ENCODE assay signal across 27 cellular contexts in the genomic region with DNA sequence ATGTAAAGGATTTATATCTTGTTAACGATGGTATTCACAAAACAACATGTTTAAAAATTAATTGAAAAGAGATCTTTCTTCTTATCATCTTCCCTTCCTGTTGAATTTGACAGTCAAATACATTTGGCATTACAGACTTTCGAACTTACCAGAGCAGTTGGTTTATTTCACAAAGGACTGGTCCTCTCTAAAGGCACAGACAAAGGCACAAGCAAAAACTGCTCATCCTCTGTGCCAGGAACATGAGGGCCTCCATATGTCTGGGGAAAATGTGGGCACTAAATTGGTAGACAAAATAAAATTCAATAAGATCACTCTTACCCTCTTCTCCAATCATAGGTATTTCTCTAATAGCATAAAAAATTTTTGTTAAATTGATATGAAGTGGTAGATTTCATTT.
"Had no signal": no experiment of that assay in that cellular context is flagged by ENCODE, and none has a peak within 500 bp of the region (broad histone marks: within the 10 kb centered on the region; RNA-seq: fewer than 3 reads in every experiment).

No MANE protein-coding gene starts in this region.

- DNase-seq: activated effector memory CD4-positive, alpha-beta T cell treated with anti-CD3 and anti-CD28 coated beads, Interleukin-2, amount 50 U/mL, for 16 hours; activated effector memory CD4-positive, alpha-beta T cell treated with Interleukin-2 at 50 U/mL for 16 hours; activated gamma-delta T cell; activated gamma-delta T cell treated with Interleukin-2 at 50 U/mL for 16 hours; activated naive CD4-positive, alpha-beta T cell; activated naive CD4-positive, alpha-beta T cell treated with anti-CD3 and anti-CD28 coated beads for 36 hours; activated naive CD4-positive, alpha-beta T cell treated with anti-CD3 and anti-CD28 coated beads, Interleukin-2, amount 10 ng/mL, durations not matched to agents 7 days and 5 days; activated naive CD4-positive, alpha-beta T cell treated with anti-CD3 and anti-CD28 coated beads, Interleukin-2, amount 50 U/mL, for 16 hours; activated naive CD4-positive, alpha-beta T cell treated with Interleukin-2 at 50 U/mL for 16 hours; activated naive CD8-positive, alpha-beta T cell treated with anti-CD3 and anti-CD28 coated beads for 36 hours; activated naive CD8-positive, alpha-beta T cell treated with anti-CD3 and anti-CD28 coated beads, Interleukin-2, amount 10 ng/mL, durations not matched to agents 7 days and 5 days; activated naive CD8-positive, alpha-beta T cell treated with anti-CD3 and anti-CD28 coated beads, Interleukin-2, amount 50 U/mL, for 24 hours; activated T-cell treated with anti-CD3 and anti-CD28 coated beads, Interleukin-2, amount 50 U/mL, for 1 hour; activated T-cell treated with anti-CD3 and anti-CD28 coated beads, Interleukin-2, amount 50 U/mL, for 24 hours; activated T-cell treated with anti-CD3 and anti-CD28 coated beads, Interleukin-2, amount 50 U/mL, for 4 hours; activated T-cell treated with anti-CD3 and anti-CD28 coated beads, Interleukin-2, amount 50 U/mL, for 48 hours; activated T-cell treated with anti-CD3 and anti-CD28 coated beads, Interleukin-2, amount 50 U/mL, for 72 hours; adrenal gland; amniotic stem cell; amygdala; anterior cingulate cortex; aorta; body of pancreas; brain microvascular endothelial cell; central memory CD4-positive, alpha-beta T cell had no signal

- ATAC-seq: activated naive CD4-positive, alpha-beta T cell treated with anti-CD3 and anti-CD28 coated beads, Interleukin-2, amount 50 U/mL, for 72 hours; activated naive CD8-positive, alpha-beta T cell treated with anti-CD3 and anti-CD28 coated beads, Interleukin-2, amount 50 U/mL, for 24 hours; activated T-cell treated with anti-CD3 and anti-CD28 coated beads, Interleukin-2, amount 50 U/mL, for 4 hours; activated T-cell treated with anti-CD3 and anti-CD28 coated beads, Interleukin-2, amount 50 U/mL, for 72 hours; activated T-helper 17 cell treated with anti-CD3 and anti-CD28 coated beads, Interleukin-2, amount 50 U/mL, for 72 hours; body of pancreas had no signal
